24 cellular contexts compared by ENCODE assay signal in the genomic region with DNA sequence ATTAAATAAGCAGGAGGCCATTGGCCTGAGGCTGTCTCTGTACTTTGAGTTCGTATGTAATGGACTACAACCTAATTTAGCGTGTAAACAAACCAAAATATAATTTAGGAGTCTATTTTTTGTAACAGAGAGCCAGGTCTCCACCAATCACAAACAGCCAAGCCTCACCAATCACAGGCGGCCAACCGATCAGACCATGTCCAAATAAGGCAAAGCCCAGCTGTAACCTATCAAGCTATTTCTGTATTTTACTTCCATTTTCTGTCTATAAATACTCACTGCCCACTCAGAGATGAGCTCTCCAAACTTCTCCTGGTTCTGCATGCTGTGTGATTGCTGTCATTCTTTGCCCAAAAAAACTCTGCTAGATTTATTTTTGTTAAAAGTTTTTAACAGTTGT.
"Had no signal": no experiment of that assay in that cellular context is flagged by ENCODE, and none has a peak within 500 bp of the region (broad histone marks: within the 10 kb centered on the region; RNA-seq: fewer than 3 reads in every experiment).

No MANE protein-coding gene starts in this region.

- H3K9me3 ChIP-seq: adrenal gland, SJCRH30 had no signal

- H3K27ac ChIP-seq: adrenal gland, SJCRH30 had no signal

- H3K4me1 ChIP-seq: adrenal gland, SJCRH30 had no signal

- FAIRE-seq: colon had no signal

- DNase-seq: activated CD4-positive, alpha-beta T cell treated with anti-CD3 and anti-CD28 coated beads for 4 hours; activated CD8-positive, alpha-beta memory T cell treated with anti-CD3 and anti-CD28 coated beads, Interleukin-2, amount 50 U/mL, for 4 hours; activated CD8-positive, alpha-beta T cell treated with anti-CD3 and anti-CD28 coated beads for 36 hours; activated gamma-delta T cell treated with Interleukin-2 at 50 U/mL for 16 hours; activated naive CD4-positive, alpha-beta T cell treated with anti-CD3 and anti-CD28 coated beads, Interleukin-2, amount 10 ng/mL, durations not matched to agents 7 days and 5 days; activated naive CD8-positive, alpha-beta T cell treated with anti-CD3 and anti-CD28 coated beads, Interleukin-2, amount 10 ng/mL, durations not matched to agents 7 days and 5 days; activated T-cell treated with anti-CD3 and anti-CD28 coated beads, Interleukin-2, amount 50 U/mL, for 72 hours; anterior cingulate cortex; cerebellar nuclear complex; NCI-H1092 treated with DMSO at 0.1 percent for 48 hours; NCI-H1417 treated with DMSO at 0.1 percent for 48 hours; NCI-H1694; NCI-H2029; NCI-H2107; NCI-H2171 treated with DMSO at 0.1 percent for 48 hours; NCI-H226; NCI-H526; NCI-H774; Right ventricle myocardium superior; RPMI8226; SJCRH30 had no signal

- H3K27me3 ChIP-seq: adrenal gland, SJCRH30 had no signal

- ATAC-seq: activated CD4-positive, CD25-positive, alpha-beta regulatory T cell treated with anti-CD3 and anti-CD28 coated beads, Interleukin-2, amount 50 U/mL, for 24 hours; activated CD8-positive, alpha-beta T cell treated with anti-CD3 and anti-CD28 coated beads for 36 hours; activated T-cell treated with anti-CD3 and anti-CD28 coated beads, Interleukin-2, amount 50 U/mL, for 72 hours had no signal

- H3K36me3 ChIP-seq: adrenal gland, SJCRH30 had no signal

- H3K4me3 ChIP-seq: adrenal gland, SJCRH30 had no signal
